In genomic region chr10:132869621-132870020, GRCh38 we compare ENCODE assay signal across 26 cellular contexts.
DNase-seq lines count a peak whose midpoint lies in the region; ATAC-seq, FAIRE-seq and TF ChIP-seq lines count a peak whose summit lies in the region.
"Had no signal": no experiment of that assay in that cellular context is flagged by ENCODE, and none has a peak within 500 bp of the region (broad histone marks: within the 10 kb centered on the region; RNA-seq: fewer than 3 reads in every experiment).

No MANE protein-coding gene starts in this region.

- no peaks in the 10 kb centered on the region for H3K9me3 ChIP-seq in right lobe of liver
- H3K9me3 ChIP-seq in HepG2 (ENCODE audit: low read length), result no peaks in the 10 kb centered on the region
- peaks cover 0 to 7% of the 10 kb centered on the region in 2 donors for H3K9me3 ChIP-seq in left lung
- H3K9me3 ChIP-seq in WERI-Rb-1 (ENCODE audit: severe bottlenecking), result peaks cover 8% of the 10 kb centered on the region
- H3K9me3 ChIP-seq: gastrocnemius medialis, SJCRH30 had no signal

- no peaks in the 10 kb centered on the region for H3K36me3 ChIP-seq in right lobe of liver
- H3K36me3 ChIP-seq in HepG2 (replicated peaks in 1 of 2; ENCODE audit: control insufficient read depth in 1 of 2, insufficient read depth in 2 of 2, low read length in 2 of 2), result no peaks in the 10 kb centered on the region
- H3K36me3 ChIP-seq in left lung, result no peaks in the 10 kb centered on the region
- no peaks in the 10 kb centered on the region for H3K36me3 ChIP-seq in WERI-Rb-1
- H3K36me3 ChIP-seq: brain microvascular endothelial cell, gastrocnemius medialis, SJCRH30, tibial artery had no signal

- no peak overlapping the region for H3K4me2 ChIP-seq in HepG2 (ENCODE audit: low read depth, low read length)

- no TSS peak for BruUV-seq in HepG2 (replicated peaks; lab: Mats Ljungman, UMichigan)

- ATAC-seq in right lobe of liver, result no peak
- ATAC-seq in HepG2, result no peak
- no peak for ATAC-seq in left lung
- no peak for ATAC-seq in sciatic nerve
- ATAC-seq: gastrocnemius medialis; K562; stimulated activated naive CD8-positive, alpha-beta T cell treated with anti-CD3 and anti-CD28 coated beads, Interleukin-15, amount 100 ng/mL, for 72 hours had no signal

- TF ChIP-seq CTCF in right lobe of liver (IDR thresholded peaks at IDR 0.05) (no peak), HepG2 (CRISPR knock-in tag; IDR thresholded peaks at IDR 0.05) (no peak), left lung (IDR thresholded peaks at IDR 0.05) (no peak), GM10248 (IDR thresholded peaks at IDR 0.05; ENCODE audit: control extremely low read depth, extremely low read depth, low read depth, missing control alignments) (no peak), WERI-Rb-1 (IDR thresholded peaks at IDR 0.05; ENCODE audit: low read depth, low read length) (no peak)

- intact Hi-C loops in right lobe of liver (cut with DNase I), result no loop called here
- intact Hi-C loops in HepG2 (cut with micrococcal nuclease; ENCODE audit: unreplicated experiment), result no loop called here
- intact Hi-C loops in left lung (cut with DNase I), result no loop called here
- intact Hi-C loops in sciatic nerve (cut with DNase I), result loop anchor here (5.0 kb wide), 1 partner anchor 527 kb away; no protein-coding TSS in a partner anchor

- no peaks in the 10 kb centered on the region for H4K20me1 ChIP-seq in HepG2 (ENCODE audit: insufficient read depth, low read length)

- no peak overlapping the region for H3K4me3 ChIP-seq in right lobe of liver
- no peak overlapping the region for H3K4me3 ChIP-seq in HepG2 (replicated peaks in 1 of 3; ENCODE audit: insufficient read depth in 1 of 3, low read depth in 2 of 3, low read length in 3 of 3)
- no peak overlapping the region for H3K4me3 ChIP-seq in left lung
- H3K4me3 ChIP-seq in WERI-Rb-1 (ENCODE audit: low read depth, low read length), result no peak overlapping the region
- H3K4me3 ChIP-seq: gastrocnemius medialis, K562, SJCRH30, tibial artery had no signal

- CTCF ChIA-PET in HepG2 (lab: Yijun Ruan, JAX; ENCODE audit: low intra/inter-chr PET ratio, low total read pairs) (no interaction called here), GM10248 (lab: Yijun Ruan, JAX) (no interaction called here)

- no peak overlapping the region for H3K27ac ChIP-seq in right lobe of liver
- H3K27ac ChIP-seq in HepG2 (ENCODE audit: extremely low read length, insufficient read depth, low read length), result no peak overlapping the region
- no peak overlapping the region for H3K27ac ChIP-seq in left lung
- no peak overlapping the region for H3K27ac ChIP-seq in WERI-Rb-1
- H3K27ac ChIP-seq: brain microvascular endothelial cell, gastrocnemius medialis, SJCRH30, tibial artery had no signal

- H3K79me2 ChIP-seq in HepG2 (ENCODE audit: insufficient read depth, low read length), result no peaks in the 10 kb centered on the region

- FAIRE-seq in HepG2 (lab: Jason Lieb, UNC), result no peak
- FAIRE-seq: GM12891, H54, K562, small intestine had no signal

- TF ChIP-seq POLR2A in right lobe of liver (IDR thresholded peaks at IDR 0.05) (no peak), HepG2 (IDR thresholded peaks at IDR 0.05; ENCODE audit: insufficient read depth in 1 of 2, low read depth in 2 of 2, low read length in 2 of 2) (no peak)

- POLR2A ChIA-PET in HepG2 (lab: Yijun Ruan, JAX), result no interaction called here
- POLR2A ChIA-PET in GM10248 (lab: Yijun Ruan, JAX), result no interaction called here

- in situ Hi-C loops in HepG2 (cut with HindIII; ENCODE audit: extremely low pct_ligation_motif_present, low pct_unique_long_range_greater_than_20kb), result no loop called here

- H3K27me3 ChIP-seq in right lobe of liver, result no peaks in the 10 kb centered on the region
- peaks cover 4 to 21% of the 10 kb centered on the region in 2 experiments; a peak in 3 of 5 replicates for H3K27me3 ChIP-seq in HepG2 (ENCODE audit: control insufficient read depth in 1 of 2, insufficient read depth in 2 of 2, low read length in 2 of 2)
- peaks cover 0 to 57% of the 10 kb centered on the region in 2 donors for H3K27me3 ChIP-seq in left lung
- no peaks in the 10 kb centered on the region for H3K27me3 ChIP-seq in WERI-Rb-1 (ENCODE audit: insufficient read depth, low read depth, severe bottlenecking)
- H3K27me3 ChIP-seq: brain microvascular endothelial cell, SJCRH30 had no signal

- H3K4me1 ChIP-seq in right lobe of liver, result no peaks in the 10 kb centered on the region
- no peaks in the 10 kb centered on the region for H3K4me1 ChIP-seq in HepG2 (ENCODE audit: insufficient read depth, low read length)
- no peaks in the 10 kb centered on the region for H3K4me1 ChIP-seq in left lung
- H3K4me1 ChIP-seq: gastrocnemius medialis, SJCRH30, tibial artery had no signal

- 76% methylated on average over 8 of the region's 16 CpGs for WGBS in right lobe of liver (ENCODE audit: insufficient coverage, low coverage, low lambda C conversion rate, missing lambda C conversion rate)
- WGBS in HepG2 (ENCODE audit: low lambda C conversion rate), result 55% methylated on average over 15 of the region's 16 CpGs

- H3K9ac ChIP-seq in HepG2 (ENCODE audit: insufficient read depth, low read depth, low read length), result no peak overlapping the region

- no peak overlapping the region for H2AFZ ChIP-seq in HepG2 (ENCODE audit: low read length)

- no peak for TF ChIP-seq RAD21 in HepG2 (CRISPR knock-in tag; IDR thresholded peaks at IDR 0.05)

- DNase-seq in right lobe of liver (peak; percentile 6 to 22 (median 17)), HepG2 (ENCODE audit: low spot score) (no peak), left lung (peak; percentile 15 to 61), sciatic nerve (ENCODE audit: low spot score) (peak; percentile 25), GM10248 (ENCODE audit: extremely low spot score) (no peak), WERI-Rb-1 (no peak), AG08396 (ENCODE audit: low spot score) (no peak)
- DNase-seq: activated CD4-positive, alpha-beta T cell treated with anti-CD3 and anti-CD28 coated beads, Interleukin-2, amount 10 ng/mL, durations not matched to agents 24 days and 14 days; activated naive CD4-positive, alpha-beta T cell treated with anti-CD3 and anti-CD28 coated beads for 36 hours; activated T-cell treated with anti-CD3 and anti-CD28 coated beads, Interleukin-2, amount 50 U/mL, for 48 hours; brain microvascular endothelial cell; C1 segment of cervical spinal cord; gastrocnemius medialis; hippocampal formation; naive B cell; NCI-H1048; NCI-H446; NCI-H748 treated with DMSO at 0.1 percent for 48 hours; SJCRH30; small intestine; SW 1271 had no signal

- TF ChIP-seq EP300 in HepG2 (IDR thresholded peaks at IDR 0.05; ENCODE audit: low read depth in 2 of 2, low read length in 2 of 2) (no peak), HepG2 (CRISPR knock-in tag; IDR thresholded peaks at IDR 0.05; ENCODE audit: borderline replicate concordance) (no peak)

TF ChIP-seq in HepG2, 621 proteins besides CTCF, POLR2A, EP300 and RAD21 (continues in another document):
- TF ChIP-seq KMT2A (CRISPR knock-in tag; IDR thresholded peaks at IDR 0.05), result no peak
- no peak for TF ChIP-seq ZNF567 (CRISPR knock-in tag; IDR thresholded peaks at IDR 0.05; ENCODE audit: borderline replicate concordance)
- TF ChIP-seq ETV6 (CRISPR knock-in tag; conservative IDR thresholded peaks at IDR 0.05), result no peak
- no peak for TF ChIP-seq ZNF205 (CRISPR knock-in tag; IDR thresholded peaks at IDR 0.05)
- TF ChIP-seq ZNF740 (CRISPR knock-in tag; IDR thresholded peaks at IDR 0.05), result no peak
- TF ChIP-seq ISL2 (CRISPR knock-in tag; IDR thresholded peaks at IDR 0.05), result no peak
- TF ChIP-seq SKIL (CRISPR knock-in tag; IDR thresholded peaks at IDR 0.05; ENCODE audit: borderline replicate concordance), result no peak
- no peak for TF ChIP-seq ZNF354B (CRISPR knock-in tag; IDR thresholded peaks at IDR 0.05)
- no peak for TF ChIP-seq PCBP2 (optimal IDR thresholded peaks at IDR 0.05; ENCODE audit: low read depth, low read length, poor library complexity, severe bottlenecking)
- TF ChIP-seq SAP130 (CRISPR knock-in tag; IDR thresholded peaks at IDR 0.05; ENCODE audit: low read depth), result no peak
- no peak for TF ChIP-seq GPBP1L1 (CRISPR knock-in tag; IDR thresholded peaks at IDR 0.05)

Comparison
In these comparisons a context has a peak if more than half of its experiments do, and no peak if none do; other contexts are left out.
1. DNase-seq: peak in right lobe of liver (3 of 3), left lung (2 of 2) and sciatic nerve (single experiment); none in HepG2 (single experiment), GM10248 (single experiment), WERI-Rb-1 (single experiment) and AG08396 (single experiment).